ENCODE assay signal across 23 cellular contexts in genomic region chr11:71876262-71876661, GRCh38. TPM values are rescaled to one million over a fixed set of nuclear protein-coding genes. Genes with fewer than 3 reads are reported as not detected.
"Had no signal": no experiment of that assay in that cellular context is flagged by ENCODE, and none has a peak within 500 bp of the region (broad histone marks: within the 10 kb centered on the region; RNA-seq: fewer than 3 reads in every experiment).

No MANE protein-coding gene starts in this region.

RNA-seq across cellular contexts. Expression of gene DEFB131B, which starts 2.0 kb away (rescaled TPM):
- total RNA-seq: dermis microvascular lymphatic vessel endothelial cell; esophagus squamous epithelium; foreskin keratinocyte; gastroesophageal sphincter; heart left ventricle; hepatocyte; kidney epithelial cell; left cardiac atrium; left ventricle myocardium inferior; lower lobe of right lung; mesenteric fat pad; myocyte; naive thymus-derived CD8-positive, alpha-beta T cell; occipital lobe; ovary; psoas muscle; sciatic nerve; skeletal muscle tissue; stomach; subcutaneous adipose tissue; temporal lobe; urinary bladder had no signal
- polyA plus RNA-seq: foreskin keratinocyte; heart left ventricle; hepatocyte; naive thymus-derived CD8-positive, alpha-beta T cell; neural cell; ovary; psoas muscle; stomach; urinary bladder had no signal

RNA-seq across cellular contexts. Expression of gene DEFB108B, which starts 43.3 kb away (rescaled TPM):
- total RNA-seq: dermis microvascular lymphatic vessel endothelial cell; esophagus squamous epithelium; foreskin keratinocyte; gastroesophageal sphincter; heart left ventricle; hepatocyte; kidney epithelial cell; left cardiac atrium; left ventricle myocardium inferior; lower lobe of right lung; mesenteric fat pad; myocyte; naive thymus-derived CD8-positive, alpha-beta T cell; occipital lobe; ovary; psoas muscle; sciatic nerve; skeletal muscle tissue; stomach; subcutaneous adipose tissue; temporal lobe; urinary bladder had no signal
- polyA plus RNA-seq: foreskin keratinocyte; heart left ventricle; hepatocyte; naive thymus-derived CD8-positive, alpha-beta T cell; neural cell; ovary; psoas muscle; stomach; urinary bladder had no signal
